8 cellular contexts compared by ENCODE assay signal in the genomic region with DNA sequence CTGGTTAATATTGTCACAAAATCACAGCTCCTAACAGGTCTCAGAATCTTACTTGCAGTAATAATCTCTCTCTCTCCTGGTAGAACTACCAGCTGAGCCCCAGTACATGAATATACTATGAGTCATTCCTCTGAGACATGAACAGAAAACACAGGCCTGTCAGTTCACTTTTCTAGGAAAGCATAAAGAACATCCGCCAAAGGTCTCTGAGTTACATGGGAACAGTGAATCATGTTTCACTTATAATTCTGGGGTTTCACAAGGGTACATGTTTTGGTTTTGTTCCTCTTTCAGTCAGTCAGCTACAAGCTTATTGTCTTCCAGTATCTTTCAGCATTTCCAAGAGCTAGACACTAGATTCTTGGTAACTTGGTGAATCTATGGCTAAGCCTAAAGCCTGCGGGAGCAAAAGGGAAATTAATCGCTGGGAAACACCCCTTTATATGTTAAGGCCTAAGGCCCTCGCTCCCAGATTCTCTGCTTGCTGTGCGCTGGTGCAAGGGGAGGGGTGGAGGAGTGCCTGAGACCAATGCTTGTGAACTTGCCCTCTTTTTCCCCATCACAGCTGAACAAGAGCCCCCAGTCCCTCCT. TPM values are rescaled to one million over a fixed set of nuclear protein-coding genes. Genes with fewer than 3 reads are reported as not detected.
A peak's percentile ranks its signal among the peaks of the same experiment; 100 is the strongest.
DNase-seq lines count a peak whose midpoint lies in the region; ATAC-seq and TF ChIP-seq lines count a peak whose summit lies in the region.

No MANE protein-coding gene starts in this region.

- H3K9me3 Mint-ChIP-seq in activated naive CD8-positive, alpha-beta T cell (ENCODE audit: low read depth): no peaks in the 10 kb centered on the region

- no peaks in the 10 kb centered on the region for H3K9me3 ChIP-seq in right atrium auricular region

- H3K27me3 ChIP-seq in right atrium auricular region (no peaks in the 10 kb centered on the region), H7 (ENCODE audit: control insufficient read depth, insufficient read depth, low read length) (no peaks in the 10 kb centered on the region)

- H3K36me3 ChIP-seq in right atrium auricular region (peaks cover 82% of the 10 kb centered on the region), H7 (replicated peaks; ENCODE audit: control insufficient read depth, insufficient read depth, low read length) (peaks cover 29% of the 10 kb centered on the region)

- H3K4me3 ChIP-seq in HFF-Myc (replicated peaks; ENCODE audit: low read depth, low read length) (no peak overlapping the region), right atrium auricular region (no peak overlapping the region), H7 (ENCODE audit: insufficient read depth, low read depth, low read length) (no peak overlapping the region)

- ATAC-seq in GM18502 (IDR thresholded peaks at IDR 0.05; ENCODE audit: poor library complexity, unreplicated experiment): peak; percentile 90

- H3K4me3 Mint-ChIP-seq in activated naive CD8-positive, alpha-beta T cell: peak overlapping the region; percentile 72

- no peaks in the 10 kb centered on the region for H3K27me3 Mint-ChIP-seq in activated naive CD8-positive, alpha-beta T cell

- peak overlapping the region; percentile 79 to 81 for H3K27ac ChIP-seq in right atrium auricular region

- peaks cover 0 to 18% of the 10 kb centered on the region in 2 donors for H3K4me1 ChIP-seq in right atrium auricular region

- peaks cover 17% of the 10 kb centered on the region for H3K36me3 Mint-ChIP-seq in activated naive CD8-positive, alpha-beta T cell

- peak overlapping the region; percentile 95 for H3K27ac Mint-ChIP-seq in activated naive CD8-positive, alpha-beta T cell

- H3K4me1 Mint-ChIP-seq in activated naive CD8-positive, alpha-beta T cell (ENCODE audit: low read depth): peaks cover 25% of the 10 kb centered on the region

- DNase-seq in HFF-Myc (ENCODE audit: extremely low read depth, low read depth) (peak; percentile 59), NAMALWA (ENCODE audit: low spot score) (peak; percentile 49), right atrium auricular region (ENCODE audit: low spot score) (no peak), NCI-H1694 treated with DMSO at 0.1 percent for 48 hours (lab: John Stamatoyannopoulos, UW) (no peak), H7 (no peak)
- peak; percentile 21 for DNase-seq in stimulated activated CD4-positive, alpha-beta T cell treated with anti-CD3 and anti-CD28 coated beads, Interleukin-1b, Interleukin-23, amount 100 ng/mL, for 48 hours

- TF ChIP-seq CTCF in HFF-Myc (IDR thresholded peaks at IDR 0.05; ENCODE audit: low read depth, low read length, missing control alignments) (no peak), right atrium auricular region (IDR thresholded peaks at IDR 0.05) (no peak)

RNA-seq across cellular contexts. Expression of gene IFNGR2, which starts 31.7 kb away (rescaled TPM):
- total RNA-seq in right atrium auricular region: 10 to 100 TPM; 40.2 to 47.3 TPM
- 37.8 and 46.1 TPM in 2 replicates for total RNA-seq in H7 (2014; rRNA removed; shearing (Covaris generic))

RNA-seq across cellular contexts. Expression of gene TMEM50B, which starts 44.9 kb away (rescaled TPM):
- 10 to 100 TPM; 31.1 to 41.0 TPM for total RNA-seq in right atrium auricular region
- total RNA-seq in H7 (2014; rRNA removed; shearing (Covaris generic)): 8.5 and 13.0 TPM in 2 replicates

RNA-seq across cellular contexts. Expression of gene DNAJC28, which starts 56.7 kb away (rescaled TPM):
- total RNA-seq in right atrium auricular region: 1 to 10 TPM; 3.0 to 4.5 TPM
- 1.0 and 1.4 TPM in 2 replicates for total RNA-seq in H7 (2014; rRNA removed; shearing (Covaris generic))

Comparison
In these comparisons a context has a peak if more than half of its experiments do, and no peak if none do; other contexts are left out.
1. DNase-seq: peak in HFF-Myc (single experiment), NAMALWA (single experiment) and stimulated activated CD4-positive, alpha-beta T cell treated with anti-CD3 and anti-CD28 coated beads, Interleukin-1b, Interleukin-23, amount 100 ng/mL, for 48 hours (single experiment); none in right atrium auricular region (single experiment), NCI-H1694 treated with DMSO at 0.1 percent for 48 hours (single experiment) and H7 (single experiment).